Comparison of ENCODE assay signal across 28 cellular contexts in the genomic region with DNA sequence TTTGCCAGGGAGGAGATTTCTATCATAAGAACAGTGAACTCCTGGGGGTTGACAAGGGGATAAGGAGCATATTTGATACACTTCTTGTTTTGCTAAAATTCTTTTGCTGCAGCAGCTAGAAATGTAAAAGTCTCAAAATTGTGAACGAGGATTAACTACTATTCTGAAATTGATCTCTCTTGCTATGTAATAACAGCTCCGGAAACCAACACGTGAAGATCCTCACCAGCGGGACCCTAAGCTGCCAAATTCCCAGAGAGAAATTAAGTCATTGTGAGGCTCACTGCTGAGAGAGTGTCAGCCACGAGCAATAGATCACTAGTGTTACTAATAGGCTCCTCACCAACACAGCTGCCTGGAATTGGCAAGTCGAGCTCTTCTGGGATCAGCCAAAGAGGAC. TPM values are rescaled to one million over a fixed set of nuclear protein-coding genes. Genes with fewer than 3 reads are reported as not detected.
"Had no signal": no experiment of that assay in that cellular context is flagged by ENCODE, and none has a peak within 500 bp of the region (broad histone marks: within the 10 kb centered on the region; RNA-seq: fewer than 3 reads in every experiment).

No MANE protein-coding gene starts in this region.

- H3K4me1 ChIP-seq: neural progenitor cell, parathyroid adenoma, psoas muscle, right lobe of liver, tibial nerve, uterus had no signal

- DNase-seq: hippocampal formation; kidney glomerular epithelial cell; left cardiac atrium; lower lobe of right lung; mammary epithelial cell; mesenchymal stem cell; naive B cell; natural killer cell; nephron progenitor cell; occipital lobe; psoas muscle; right lobe of liver; stimulated activated CD4-positive, alpha-beta T cell treated with anti-CD3 and anti-CD28 coated beads, Interleukin-1b, Interleukin-23, amount 100 ng/mL, for 48 hours; stimulated activated CD4-positive, alpha-beta T cell treated with anti-CD3 and anti-CD28 coated beads, Interleukin-4, amount 100 ng/mL, for 1 hour; stimulated activated naive CD4-positive, alpha-beta T cell; uterus had no signal

- H3K4me3 ChIP-seq: lower lobe of right lung, neural progenitor cell, psoas muscle, right lobe of liver, smooth muscle cell, tibial nerve, uterus had no signal

- H3K79me2 ChIP-seq: parathyroid adenoma had no signal

- H3K4me2 ChIP-seq: neural progenitor cell, smooth muscle cell had no signal

- H3K9me3 ChIP-seq: lower lobe of right lung, neutrophil, psoas muscle, right lobe of liver, tibial nerve, uterus had no signal

- H3K27ac ChIP-seq: lower lobe of right lung, neural progenitor cell, neutrophil, parathyroid adenoma, psoas muscle, right lobe of liver, tibial nerve, uterus had no signal

- H3K27me3 ChIP-seq: uterus had no signal

- H3K9ac ChIP-seq: neural progenitor cell, parathyroid adenoma had no signal

- ATAC-seq: left lobe of liver, lower lobe of right lung, natural killer cell, psoas muscle, right lobe of liver had no signal

- H3K36me3 ChIP-seq: lower lobe of right lung, neural progenitor cell, neutrophil, right lobe of liver, tibial nerve, uterus had no signal

RNA-seq across cellular contexts. Expression of gene VWA2, which starts 5.6 kb away (rescaled TPM):
- total RNA-seq: mononuclear cell, natural killer cell, osteocyte, posterior vena cava, psoas muscle, skeletal muscle tissue had no signal
- polyA plus RNA-seq: liver, psoas muscle had no signal

RNA-seq across cellular contexts. Expression of gene TDRD1, which starts 54.3 kb away (rescaled TPM):
- total RNA-seq: mesothelial cell of epicardium, osteocyte, smooth muscle cell had no signal
- polyA plus RNA-seq: mammary epithelial cell, smooth muscle cell had no signal
